1 cellular context compared by ENCODE assay signal in genomic region chr18:12238861-12239260, GRCh38.
TF ChIP-seq lines count a peak whose summit lies in the region.

No MANE protein-coding gene starts in this region.

TF ChIP-seq in GM23338, 12 proteins besides CTCF, POLR2A, EP300 and RAD21 (continued from another document):
- TF ChIP-seq POLR2AphosphoS5 (IDR thresholded peaks at IDR 0.05; ENCODE audit: low read depth) (no peak), REST (IDR thresholded peaks at IDR 0.05; ENCODE audit: unreplicated experiment) (no peak), ZNF331 (CRISPR knock-in tag; IDR thresholded peaks at IDR 0.05; ENCODE audit: low read depth) (no peak), NANOG (IDR thresholded peaks at IDR 0.05; ENCODE audit: borderline replicate concordance) (no peak), EZH2phosphoT487 (IDR thresholded peaks at IDR 0.05; ENCODE audit: unreplicated experiment) (no peak), ZNF114 (CRISPR knock-in tag; IDR thresholded peaks at IDR 0.05) (no peak)
- TF ChIP-seq, protein P1, sequence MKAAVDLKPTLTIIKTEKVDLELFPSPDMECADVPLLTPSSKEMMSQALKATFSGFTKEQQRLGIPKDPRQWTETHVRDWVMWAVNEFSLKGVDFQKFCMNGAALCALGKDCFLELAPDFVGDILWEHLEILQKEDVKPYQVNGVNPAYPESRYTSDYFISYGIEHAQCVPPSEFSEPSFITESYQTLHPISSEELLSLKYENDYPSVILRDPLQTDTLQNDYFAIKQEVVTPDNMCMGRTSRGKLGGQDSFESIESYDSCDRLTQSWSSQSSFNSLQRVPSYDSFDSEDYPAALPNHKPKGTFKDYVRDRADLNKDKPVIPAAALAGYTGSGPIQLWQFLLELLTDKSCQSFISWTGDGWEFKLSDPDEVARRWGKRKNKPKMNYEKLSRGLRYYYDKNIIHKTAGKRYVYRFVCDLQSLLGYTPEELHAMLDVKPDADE (IDR thresholded peaks at IDR 0.05): no peak
